13 cellular contexts compared by ENCODE assay signal in the genomic region with DNA sequence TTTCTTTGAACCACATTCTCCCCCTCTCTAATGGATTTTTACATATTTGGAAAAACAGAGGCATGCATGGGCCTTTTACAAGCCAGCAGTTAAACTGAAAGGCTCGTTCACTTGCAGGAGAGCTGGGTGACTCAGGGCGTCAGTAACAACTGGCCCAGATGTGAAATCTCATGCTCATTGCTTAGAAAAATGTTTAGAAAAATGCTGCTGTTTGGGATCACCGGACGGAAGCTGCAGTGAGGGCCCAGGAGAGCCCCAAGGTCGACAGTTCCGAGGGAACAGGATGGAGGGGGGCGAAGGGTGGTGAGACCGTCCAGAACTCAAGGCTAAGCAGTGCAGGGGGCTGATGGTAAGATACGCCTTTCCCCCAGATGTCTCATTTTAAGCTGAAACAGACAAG. TPM values are rescaled to one million over a fixed set of nuclear protein-coding genes. Genes with fewer than 3 reads are reported as not detected.
DNase-seq lines count a peak whose midpoint lies in the region; ATAC-seq and TF ChIP-seq lines count a peak whose summit lies in the region.
"Had no signal": no experiment of that assay in that cellular context is flagged by ENCODE, and none has a peak within 500 bp of the region (broad histone marks: within the 10 kb centered on the region; RNA-seq: fewer than 3 reads in every experiment).

No MANE protein-coding gene starts in this region.

- 46% methylated on average over 7 of the region's 9 CpGs for WGBS in mammary epithelial cell (ENCODE audit: low coverage, missing lambda C conversion rate)
- WGBS in ovary, 3 donors: 3% methylated on average over 9 of the region's 9 CpGs

- no peak for TF ChIP-seq EP300 in ovary (IDR thresholded peaks at IDR 0.05)

- no peak for TF ChIP-seq POLR2A in breast epithelium (IDR thresholded peaks at IDR 0.05)
- TF ChIP-seq POLR2A in ovary (IDR thresholded peaks at IDR 0.05): no peak

- no peaks in the 10 kb centered on the region for H3K9me3 ChIP-seq in breast epithelium
- no peaks in the 10 kb centered on the region for H3K9me3 ChIP-seq in mammary epithelial cell (replicated peaks; ENCODE audit: insufficient read depth, low read length)
- no peaks in the 10 kb centered on the region for H3K9me3 ChIP-seq in ovary

- DNase-seq in breast epithelium (ENCODE audit: low spot score in 2 of 2) (no peak), mammary epithelial cell (no peak), left cardiac atrium (no peak), ovary (peak; percentile 65 to 81 (median 74)), superior temporal gyrus (ENCODE audit: extremely low spot score) (no peak), NCI-H82 treated with DMSO at 0.1 percent for 48 hours (lab: John Stamatoyannopoulos, UW; ENCODE audit: unreplicated experiment) (no peak), iPS-NIHi11 (ENCODE audit: low spot score) (no peak)
- DNase-seq in effector CD8-positive, alpha-beta T cell (lab: John Stamatoyannopoulos, UW): no peak
- DNase-seq: activated CD8-positive, alpha-beta T cell treated with anti-CD3 and anti-CD28 coated beads for 36 hours; activated naive CD8-positive, alpha-beta T cell treated with anti-CD3 and anti-CD28 coated beads, Interleukin-2, amount 10 ng/mL, durations not matched to agents 7 days and 5 days; NCI-H1930; T-helper 1 cell had no signal

- CTCF ChIA-PET in mammary epithelial cell (lab: Charles Lee; ENCODE audit: low non-redundant PET): no interaction called here

- no peaks in the 10 kb centered on the region for H3K27me3 ChIP-seq in breast epithelium
- H3K27me3 ChIP-seq in mammary epithelial cell (ENCODE audit: insufficient read depth, low read length): no peaks in the 10 kb centered on the region
- no peaks in the 10 kb centered on the region for H3K27me3 ChIP-seq in ovary

- H3K4me2 ChIP-seq in mammary epithelial cell (ENCODE audit: insufficient read depth, low read depth, low read length): no peak overlapping the region

- dilution Hi-C loops in mammary epithelial cell (cut with HindIII; ENCODE audit: low sequenced_read_pairs): no loop called here

- intact Hi-C loops in breast epithelium (cut with DNase I; ENCODE audit: low total_unique reads): no loop called here
- intact Hi-C loops in mammary epithelial cell (cut with micrococcal nuclease): loop anchor here (10.0 kb wide), 1 partner anchor 45 kb away; the partner anchor contains the start of gene SMTN
- intact Hi-C loops in left cardiac atrium (cut with DNase I): no loop called here
- intact Hi-C loops in ovary (cut with DNase I): loop anchor here in 1 of 4 donors (5.0 to 10.0 kb wide), 2 partner anchors 43 to 65 kb away; partner anchors contain the start of gene SMTN

- no peak overlapping the region for H2AFZ ChIP-seq in mammary epithelial cell (ENCODE audit: low read depth, low read length)

- no peak overlapping the region for H3K4me3 ChIP-seq in breast epithelium
- no peak overlapping the region for H3K4me3 ChIP-seq in mammary epithelial cell (replicated peaks in 1 of 3; ENCODE audit: insufficient read depth in 1 of 3, low read depth in 2 of 3, low read length in 3 of 3)
- no peak overlapping the region for H3K4me3 ChIP-seq in ovary

- H3K27ac ChIP-seq in breast epithelium (peak overlapping the region; percentile 35 to 73), mammary epithelial cell (ENCODE audit: insufficient read depth, low read depth, low read length) (no peak overlapping the region), ovary (peak overlapping the region; percentile 39 to 84)
- H3K27ac ChIP-seq: 22Rv1 had no signal

- H3K79me2 ChIP-seq in mammary epithelial cell (ENCODE audit: insufficient read depth, low read length): no peaks in the 10 kb centered on the region

- TF ChIP-seq CTCF in breast epithelium (IDR thresholded peaks at IDR 0.05): no peak
- TF ChIP-seq CTCF in mammary epithelial cell (conservative IDR thresholded peaks at IDR 0.05 in 1 of 2, IDR thresholded peaks at IDR 0.05 in 1 of 2; ENCODE audit: extremely low read depth in 1 of 2, insufficient read depth in 1 of 2, low read depth in 1 of 2, low read length in 2 of 2): no peak
- TF ChIP-seq CTCF in ovary (IDR thresholded peaks at IDR 0.05): no peak

- no peaks in the 10 kb centered on the region for H4K20me1 ChIP-seq in mammary epithelial cell (ENCODE audit: insufficient read depth, low read length)

- no peak overlapping the region for H3K9ac ChIP-seq in mammary epithelial cell (ENCODE audit: insufficient read depth, low read length)

- BruUV-seq in mammary epithelial cell (replicated peaks; lab: Mats Ljungman, UMichigan): no TSS peak

- ATAC-seq in left cardiac atrium: peak; percentile 58 to 67
- ATAC-seq: activated CD8-positive, alpha-beta T cell treated with anti-CD3 and anti-CD28 coated beads for 36 hours had no signal

- H3K36me3 ChIP-seq in breast epithelium: no peaks in the 10 kb centered on the region
- no peaks in the 10 kb centered on the region for H3K36me3 ChIP-seq in mammary epithelial cell (ENCODE audit: insufficient read depth, low read length)
- H3K36me3 ChIP-seq in ovary: no peaks in the 10 kb centered on the region

- peaks cover 8% of the 10 kb centered on the region in 2 donors for H3K4me1 ChIP-seq in breast epithelium
- H3K4me1 ChIP-seq in mammary epithelial cell (ENCODE audit: insufficient read depth, low read length): peaks cover 14% of the 10 kb centered on the region
- H3K4me1 ChIP-seq in ovary (ENCODE audit: insufficient read depth): peaks cover 13% of the 10 kb centered on the region

- in situ Hi-C loops in mammary epithelial cell (cut with MboI; ENCODE audit: low sequenced_read_pairs in 2 of 2): no loop called here

RNA-seq across cellular contexts. Expression of gene SMTN, which starts 41.7 kb away (rescaled TPM):
- 10 to 100 TPM; 13.9 to 54.1 (median 41.6) TPM for total RNA-seq in breast epithelium
- 100 to 1,000 TPM in 1 of 2 donors, 10 to 100 TPM in 1; 79.9 to 363 TPM for total RNA-seq in mammary epithelial cell
- polyA plus RNA-seq in mammary epithelial cell: 138 TPM
- polyA minus RNA-seq in mammary epithelial cell: 148 TPM
- 100 to 1,000 TPM; 142 to 150 TPM for total RNA-seq in left cardiac atrium
- 100 to 1,000 TPM in 3 of 7 donors, 10 to 100 TPM in 4; 39.9 to 238 (median 87.6) TPM for total RNA-seq in ovary
- polyA plus RNA-seq in ovary: 10 to 100 TPM; 23.1 to 61.2 TPM

Comparison
In these comparisons a context has a peak if more than half of its experiments do, and no peak if none do; other contexts are left out.
1. DNase-seq: peak in ovary (5 of 5); none in breast epithelium (0 of 2), mammary epithelial cell (single experiment), left cardiac atrium (single experiment), effector CD8-positive, alpha-beta T cell (single experiment), superior temporal gyrus (single experiment), NCI-H82 treated with DMSO at 0.1 percent for 48 hours (single experiment) and iPS-NIHi11 (single experiment).